In genomic region chr12:123133701-123134100, GRCh38 we compare ENCODE assay signal across 21 cellular contexts. TPM values are rescaled to one million over a fixed set of nuclear protein-coding genes. Genes with fewer than 3 reads are reported as not detected.
DNase-seq lines count a peak whose midpoint lies in the region; ATAC-seq, FAIRE-seq and TF ChIP-seq lines count a peak whose summit lies in the region.
"Had no signal": no experiment of that assay in that cellular context is flagged by ENCODE, and none has a peak within 500 bp of the region (broad histone marks: within the 10 kb centered on the region; RNA-seq: fewer than 3 reads in every experiment).

No MANE protein-coding gene starts in this region.

- peaks cover 2% of the 10 kb centered on the region for H3K36me3 Mint-ChIP-seq in activated naive CD4-positive, alpha-beta T cell treated with anti-CD3 and anti-CD28 coated beads, Interleukin-2, amount 50 U/mL, for 24 hours
- H3K36me3 Mint-ChIP-seq in astrocyte (ENCODE audit: low read depth, unreplicated experiment), result peaks cover 2% of the 10 kb centered on the region

- TF ChIP-seq CTCF in astrocyte (IDR thresholded peaks at IDR 0.05; ENCODE audit: insufficient read depth, low read depth, low read length) (no peak), smooth muscle cell (IDR thresholded peaks at IDR 0.05; ENCODE audit: borderline replicate concordance, insufficient read depth, poor library complexity, severe bottlenecking) (no peak)

- H3K79me2 ChIP-seq in astrocyte (ENCODE audit: insufficient read depth, low read length) (no peaks in the 10 kb centered on the region), smooth muscle cell (ENCODE audit: low read depth) (peaks cover 9% of the 10 kb centered on the region)

- no peaks in the 10 kb centered on the region for H3F3A ChIP-seq in smooth muscle cell (ENCODE audit: low read depth)

- no peak for FAIRE-seq in astrocyte (lab: Jason Lieb, UNC)
- FAIRE-seq: GM12892, H1, HepG2 had no signal

- H4K20me1 ChIP-seq in astrocyte (ENCODE audit: insufficient read depth, low read length), result no peaks in the 10 kb centered on the region
- no peaks in the 10 kb centered on the region for H4K20me1 ChIP-seq in smooth muscle cell (ENCODE audit: low read depth)

- H3K27ac ChIP-seq in astrocyte (ENCODE audit: low read depth, low read length) (no peak overlapping the region), smooth muscle cell (ENCODE audit: low read depth) (peak overlapping the region; percentile 15)
- H3K27ac ChIP-seq: SJSA1 had no signal

- peaks cover 61% of the 10 kb centered on the region for H3K4me1 Mint-ChIP-seq in activated naive CD4-positive, alpha-beta T cell treated with anti-CD3 and anti-CD28 coated beads, Interleukin-2, amount 50 U/mL, for 24 hours
- H3K4me1 Mint-ChIP-seq in astrocyte (ENCODE audit: low read depth, unreplicated experiment), result peaks cover 12% of the 10 kb centered on the region

- ATAC-seq in HG03460 (IDR thresholded peaks at IDR 0.05; ENCODE audit: unreplicated experiment), result no peak
- ATAC-seq: HepG2, Panc1 had no signal

- H3K27me3 Mint-ChIP-seq in activated naive CD4-positive, alpha-beta T cell treated with anti-CD3 and anti-CD28 coated beads, Interleukin-2, amount 50 U/mL, for 24 hours, result no peaks in the 10 kb centered on the region
- no peaks in the 10 kb centered on the region for H3K27me3 Mint-ChIP-seq in astrocyte (ENCODE audit: low read depth, unreplicated experiment)
- H3K27me3 Mint-ChIP-seq: CD8-positive, alpha-beta memory T cell had no signal

- no peak overlapping the region for H3K4me3 ChIP-seq in astrocyte (ENCODE audit: insufficient read depth, low read depth, low read length)
- no peak overlapping the region for H3K4me3 ChIP-seq in smooth muscle cell
- H3K4me3 ChIP-seq: SJSA1 had no signal

- H3K27ac Mint-ChIP-seq in activated naive CD4-positive, alpha-beta T cell treated with anti-CD3 and anti-CD28 coated beads, Interleukin-2, amount 50 U/mL, for 24 hours, result peak overlapping the region; percentile 63
- H3K27ac Mint-ChIP-seq in astrocyte (ENCODE audit: unreplicated experiment), result peak overlapping the region; percentile 5

- H3K4me2 ChIP-seq in astrocyte (ENCODE audit: low read length) (no peak overlapping the region), smooth muscle cell (no peak overlapping the region)

- H2AFZ ChIP-seq in astrocyte (ENCODE audit: low read depth, low read length) (no peak overlapping the region), smooth muscle cell (ENCODE audit: low read depth) (no peak overlapping the region)

- no peaks in the 10 kb centered on the region for H3K9me3 ChIP-seq in astrocyte (ENCODE audit: insufficient read depth, low read depth, low read length)
- H3K9me3 ChIP-seq in smooth muscle cell (replicated peaks; ENCODE audit: low read depth), result no peaks in the 10 kb centered on the region
- H3K9me3 ChIP-seq: SJSA1 had no signal

- H3K9me3 Mint-ChIP-seq in activated naive CD4-positive, alpha-beta T cell treated with anti-CD3 and anti-CD28 coated beads, Interleukin-2, amount 50 U/mL, for 24 hours, result no peaks in the 10 kb centered on the region
- peaks cover 1% of the 10 kb centered on the region for H3K9me3 Mint-ChIP-seq in astrocyte (ENCODE audit: unreplicated experiment)
- H3K9me3 Mint-ChIP-seq: CD8-positive, alpha-beta memory T cell had no signal

- WGBS in smooth muscle cell (ENCODE audit: low lambda C conversion rate), result 98% methylated on average over 9 of the region's 9 CpGs

- DNase-seq in activated naive CD4-positive, alpha-beta T cell (lab: John Stamatoyannopoulos, UW), result no peak
- DNase-seq in astrocyte (ENCODE audit: low read depth) (no peak), smooth muscle cell (lab: John Stamatoyannopoulos, UW; ENCODE audit: unreplicated experiment) (no peak), cortex of kidney (lab: John Stamatoyannopoulos, UW) (no peak), GDM1 (lab: John Stamatoyannopoulos, UW) (no peak), NCI-H526 (lab: John Stamatoyannopoulos, UW) (no peak)
- DNase-seq: 8988T; CD8-positive, alpha-beta memory T cell; KG1; MV-4-11; NCI-H1436; NCI-H1930; NCI-H345; NCI-H524 treated with DMSO at 0.1 percent for 48 hours had no signal

- H3K4me3 Mint-ChIP-seq in activated naive CD4-positive, alpha-beta T cell treated with anti-CD3 and anti-CD28 coated beads, Interleukin-2, amount 50 U/mL, for 24 hours, result no peak overlapping the region
- no peak overlapping the region for H3K4me3 Mint-ChIP-seq in astrocyte (ENCODE audit: unreplicated experiment)
- H3K4me3 Mint-ChIP-seq: CD8-positive, alpha-beta memory T cell had no signal

- H3K27me3 ChIP-seq in astrocyte (ENCODE audit: insufficient read depth, low read length) (no peaks in the 10 kb centered on the region), smooth muscle cell (ENCODE audit: low read depth) (no peaks in the 10 kb centered on the region)
- H3K27me3 ChIP-seq: SJSA1 had no signal

- H3K36me3 ChIP-seq in astrocyte (ENCODE audit: insufficient read depth, low read length) (no peaks in the 10 kb centered on the region), smooth muscle cell (ENCODE audit: low read depth) (no peaks in the 10 kb centered on the region)
- H3K36me3 ChIP-seq: SJSA1 had no signal

- no peaks in the 10 kb centered on the region for H3K4me1 ChIP-seq in astrocyte (ENCODE audit: insufficient read depth, low read length)
- H3K4me1 ChIP-seq in smooth muscle cell (ENCODE audit: low read depth), result peaks cover 5% of the 10 kb centered on the region
- H3K4me1 ChIP-seq: SJSA1 had no signal

- H3K9ac ChIP-seq in astrocyte (ENCODE audit: low read length), result no peak overlapping the region
- H3K9ac ChIP-seq in smooth muscle cell (ENCODE audit: low read depth), result no peak overlapping the region

RNA-seq across cellular contexts. Expression of gene PITPNM2, which starts 17.2 kb away (rescaled TPM):
- total RNA-seq in astrocyte (13.2 and 14.2 TPM in 2 replicates), smooth muscle cell (1.3 TPM in 2 replicates)
- polyA plus RNA-seq in smooth muscle cell, result 1.7 and 2.0 TPM in 2 replicates
